ENCODE assay signal across 10 cellular contexts in the genomic region with DNA sequence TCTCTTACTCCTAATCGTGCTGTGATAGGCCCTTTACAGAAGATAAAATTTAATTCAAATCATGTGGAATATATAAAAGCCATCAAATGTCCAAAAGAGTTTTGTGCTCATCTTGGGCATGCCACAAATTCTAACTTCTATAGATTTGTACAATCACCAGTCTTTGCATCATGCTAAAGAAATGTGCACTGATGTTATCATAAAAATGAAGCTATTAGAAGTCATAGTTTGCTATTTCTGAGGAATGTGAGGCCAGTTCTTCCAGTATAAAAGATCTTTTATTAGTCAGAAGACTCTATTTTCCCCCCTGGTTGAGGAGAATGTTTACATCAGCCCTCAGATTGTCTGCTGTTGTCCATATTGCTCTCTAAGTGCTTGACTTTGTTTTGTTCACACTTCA. TPM values are rescaled to one million over a fixed set of nuclear protein-coding genes. Genes with fewer than 3 reads are reported as not detected.
DNase-seq lines count a peak whose midpoint lies in the region; ATAC-seq and TF ChIP-seq lines count a peak whose summit lies in the region.
"Had no signal": no experiment of that assay in that cellular context is flagged by ENCODE, and none has a peak within 500 bp of the region (broad histone marks: within the 10 kb centered on the region; RNA-seq: fewer than 3 reads in every experiment).

No MANE protein-coding gene starts in this region.

- no peak overlapping the region for H3K9ac ChIP-seq in mucosa of rectum (ENCODE audit: low read depth in 1 of 2, low read length in 2 of 2)
- H3K9ac ChIP-seq: neural progenitor cell had no signal

- POLR2A ChIA-PET in A673 (lab: Charles Lee; ENCODE audit: low non-redundant PET) = no interaction called here

- no peak for DNase-seq in A673 (ENCODE audit: low spot score)
- DNase-seq in HS-5 (ENCODE audit: low read depth) = peak; percentile 80
- DNase-seq in breast epithelium (ENCODE audit: low spot score in 2 of 2) = no peak
- DNase-seq in activated CD8-positive, alpha-beta memory T cell treated with anti-CD3 and anti-CD28 coated beads, Interleukin-2, amount 50 U/mL, for 48 hours = no peak
- no peak for DNase-seq in G401 (ENCODE audit: low spot score)
- DNase-seq: activated CD8-positive, alpha-beta memory T cell treated with anti-CD3 and anti-CD28 coated beads for 24 hours had no signal

- ATAC-seq in HG03469 (IDR thresholded peaks at IDR 0.05; ENCODE audit: unreplicated experiment) = no peak
- no peak for ATAC-seq in HG03439 (IDR thresholded peaks at IDR 0.05; ENCODE audit: unreplicated experiment)

- H3K9me3 ChIP-seq in A673 (ENCODE audit: low read depth, low read length, poor library complexity, severe bottlenecking) (no peaks in the 10 kb centered on the region), breast epithelium (no peaks in the 10 kb centered on the region), mucosa of rectum (ENCODE audit: control insufficient read depth in 2 of 2, low read length in 2 of 2) (no peaks in the 10 kb centered on the region)

- H3K4me1 ChIP-seq in A673 (ENCODE audit: insufficient read depth, low read length, poor library complexity, severe bottlenecking) = peaks cover 30% of the 10 kb centered on the region
- H3K4me1 ChIP-seq in breast epithelium = peaks cover 6 to 7% of the 10 kb centered on the region in 2 donors
- H3K4me1 ChIP-seq in mucosa of rectum (ENCODE audit: control insufficient read depth in 2 of 2, insufficient read depth in 2 of 2, low read length in 2 of 2) = peaks cover 45 to 46% of the 10 kb centered on the region in 2 donors

- H3K27ac ChIP-seq in A673 (ENCODE audit: low read depth, low read length, poor library complexity, severe bottlenecking) (peak overlapping the region; percentile 94), breast epithelium (peak overlapping the region; percentile 0 to 99), mucosa of rectum (ENCODE audit: low read depth in 2 of 2, low read length in 2 of 2) (peak overlapping the region; percentile 99)
- H3K27ac ChIP-seq: neural progenitor cell had no signal

- intact Hi-C loops in A673 (cut with micrococcal nuclease; ENCODE audit: unreplicated experiment) (no loop called here), breast epithelium (cut with DNase I; ENCODE audit: low total_unique reads) (no loop called here)

- CTCF ChIA-PET in A673 (lab: Charles Lee) = no interaction called here

- in situ Hi-C loops in G401 (cut with HindIII; ENCODE audit: low sequenced_read_pairs) = no loop called here

- no peak for TF ChIP-seq CTCF in A673 (conservative IDR thresholded peaks at IDR 0.05; ENCODE audit: low read depth, low read length)
- no peak for TF ChIP-seq CTCF in breast epithelium (IDR thresholded peaks at IDR 0.05)

- H3K4me3 ChIP-seq in A673 (ENCODE audit: low read depth, low read length, poor library complexity, severe bottlenecking) = no peak overlapping the region
- no peak overlapping the region for H3K4me3 ChIP-seq in breast epithelium
- H3K4me3 ChIP-seq in mucosa of rectum (ENCODE audit: low read length in 2 of 2) = no peak overlapping the region

- H3K36me3 ChIP-seq in A673 (ENCODE audit: insufficient read depth, low read length, poor library complexity, severe bottlenecking) = peaks cover 9% of the 10 kb centered on the region
- no peaks in the 10 kb centered on the region for H3K36me3 ChIP-seq in breast epithelium
- H3K36me3 ChIP-seq in mucosa of rectum (ENCODE audit: control insufficient read depth in 2 of 2, insufficient read depth in 2 of 2, low read length in 2 of 2) = peaks cover 7 to 10% of the 10 kb centered on the region in 2 donors
- H3K36me3 ChIP-seq: neural progenitor cell had no signal

- H3K27me3 ChIP-seq in A673 (replicated peaks; ENCODE audit: insufficient read depth, low read depth, low read length, poor library complexity) = no peaks in the 10 kb centered on the region
- no peaks in the 10 kb centered on the region for H3K27me3 ChIP-seq in breast epithelium
- no peaks in the 10 kb centered on the region for H3K27me3 ChIP-seq in mucosa of rectum (ENCODE audit: control insufficient read depth in 2 of 2, insufficient read depth in 2 of 2, low read length in 2 of 2)

- BruUV-seq in A673 (replicated peaks; lab: Mats Ljungman, UMichigan) = no TSS peak

- no peak for TF ChIP-seq POLR2A in breast epithelium (IDR thresholded peaks at IDR 0.05)

RNA-seq across cellular contexts. Expression of a gene that starts 2.1 kb away (rescaled TPM):
- total RNA-seq in A673 (2021) (880 and 1,038 TPM in 2 replicates), breast epithelium (1,000 to 10,000 TPM in 1 of 3 donors, 100 to 1,000 TPM in 2; 875 to 1,598 (median 923) TPM)
- 851 and 1,039 TPM in 2 replicates for total RNA-seq in G401 (2014; rRNA removed; shearing (Covaris generic))
